In genomic region chr1:204439976-204440375, GRCh38 we compare ENCODE assay signal across 1 cellular context.
TF ChIP-seq lines count a peak whose summit lies in the region.

No MANE protein-coding gene starts in this region.

TF ChIP-seq in K562, 482 proteins besides CTCF, POLR2A, EP300 and RAD21:
- peak; percentile 46 to 59; a peak in 3 of 4 replicates for TF ChIP-seq NRF1 (conservative IDR thresholded peaks at IDR 0.05 in 1 of 2, IDR thresholded peaks at IDR 0.05 in 1 of 2)
- TF ChIP-seq MTA2 (IDR thresholded peaks at IDR 0.05; ENCODE audit: low read depth): no peak
